Comparison of ENCODE assay signal across 21 cellular contexts in the genomic region with DNA sequence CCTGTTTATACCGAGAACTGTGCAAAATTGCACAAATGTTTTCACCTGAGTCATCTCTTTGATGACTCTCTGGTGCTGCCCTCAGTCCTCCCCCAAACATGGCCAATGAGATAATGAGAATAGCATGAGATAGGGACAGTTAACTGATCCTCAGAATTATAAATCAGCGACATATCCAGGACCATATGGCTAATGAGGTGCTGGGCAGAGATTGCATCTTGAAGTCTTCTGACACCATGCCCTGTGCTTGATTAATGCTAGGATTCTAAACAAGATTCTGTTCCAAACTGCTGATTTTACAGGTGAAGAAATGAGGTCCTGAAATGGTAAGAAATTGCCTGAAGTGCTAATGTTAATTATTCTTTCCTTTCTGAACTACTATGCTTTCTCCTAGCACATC. TPM values are rescaled to one million over a fixed set of nuclear protein-coding genes. Genes with fewer than 3 reads are reported as not detected.
A peak's percentile ranks its signal among the peaks of the same experiment; 100 is the strongest.
DNase-seq lines count a peak whose midpoint lies in the region; TF ChIP-seq lines count a peak whose summit lies in the region.
"Had no signal": no experiment of that assay in that cellular context is flagged by ENCODE, and none has a peak within 500 bp of the region (broad histone marks: within the 10 kb centered on the region; RNA-seq: fewer than 3 reads in every experiment).

No MANE protein-coding gene starts in this region.

- H3K27me3 Mint-ChIP-seq in MCF 10A (ENCODE audit: insufficient read depth, unreplicated experiment) = no peaks in the 10 kb centered on the region
- H3K27me3 Mint-ChIP-seq: CD4-positive, alpha-beta T cell; CD8-positive, alpha-beta memory T cell had no signal

- POLR2A ChIA-PET in MCF 10A (lab: Yijun Ruan, JAX) = no interaction called here

- no peak overlapping the region for H3K27ac ChIP-seq in breast epithelium
- H3K27ac ChIP-seq: A549; BLaER1 treated with 17β-estradiol and CSF1 and Interleukin-3, amounts not matched to agents 10 nM and 100 nM had no signal

- BruUV-seq in MCF 10A (replicated peaks; lab: Mats Ljungman, UMichigan) = no TSS peak

- no peaks in the 10 kb centered on the region for H3K9me3 ChIP-seq in breast epithelium
- H3K9me3 ChIP-seq: A549; BE2C; BLaER1 treated with 17β-estradiol and CSF1 and Interleukin-3, amounts not matched to agents 10 nM and 100 nM had no signal

- no peaks in the 10 kb centered on the region for H3K9me3 Mint-ChIP-seq in MCF 10A (ENCODE audit: unreplicated experiment)
- H3K9me3 Mint-ChIP-seq: CD14-positive monocyte; CD4-positive, alpha-beta T cell; GM23338; H9 had no signal

- TF ChIP-seq POLR2A in breast epithelium (IDR thresholded peaks at IDR 0.05) = no peak

- DNase-seq in MCF 10A (ENCODE audit: unreplicated experiment) = peak; percentile 2
- DNase-seq in breast epithelium (ENCODE audit: low spot score in 2 of 2) = no peak
- peak; percentile 59 for DNase-seq in NCI-H2171 treated with DMSO at 0.1 percent for 48 hours (lab: John Stamatoyannopoulos, UW)
- DNase-seq in NCI-H69 (lab: John Stamatoyannopoulos, UW) = peak; percentile 78
- no peak for DNase-seq in hypothalamus (lab: John Stamatoyannopoulos, UW)
- no peak for DNase-seq in SKM-1 (lab: John Stamatoyannopoulos, UW; ENCODE audit: unreplicated experiment)
- DNase-seq in GF-D8 (lab: John Stamatoyannopoulos, UW) = no peak
- DNase-seq: 8988T; ACHN; AML-193; BE2C; CD4-positive, alpha-beta T cell; CD8-positive, alpha-beta memory T cell; DMS 273 treated with DMSO at 0.1 percent for 48 hours; DMS79; H9 had no signal

- intact Hi-C loops in MCF 10A (cut with micrococcal nuclease) (no loop called here), breast epithelium (cut with DNase I; ENCODE audit: low total_unique reads) (no loop called here)

- TF ChIP-seq CTCF in MCF 10A (IDR thresholded peaks at IDR 0.05; ENCODE audit: unreplicated experiment) = no peak
- TF ChIP-seq CTCF in breast epithelium (IDR thresholded peaks at IDR 0.05) = no peak

- CTCF ChIA-PET in MCF 10A (lab: Yijun Ruan, JAX) = no interaction called here

- H3K27me3 ChIP-seq in breast epithelium = no peaks in the 10 kb centered on the region
- H3K27me3 ChIP-seq: BE2C; BLaER1 treated with 17β-estradiol and CSF1 and Interleukin-3, amounts not matched to agents 10 nM and 100 nM had no signal

- no peaks in the 10 kb centered on the region for H3K4me1 Mint-ChIP-seq in MCF 10A (ENCODE audit: insufficient read depth, unreplicated experiment)
- H3K4me1 Mint-ChIP-seq: CD14-positive monocyte; CD8-positive, alpha-beta memory T cell; GM23338; H9 had no signal

- no peaks in the 10 kb centered on the region for H3K36me3 Mint-ChIP-seq in MCF 10A (ENCODE audit: insufficient read depth, unreplicated experiment)
- H3K36me3 Mint-ChIP-seq: CD14-positive monocyte; CD8-positive, alpha-beta memory T cell had no signal

- H3K4me3 ChIP-seq in breast epithelium = no peak overlapping the region
- H3K4me3 ChIP-seq: A549; BLaER1 treated with 17β-estradiol and CSF1 and Interleukin-3, amounts not matched to agents 10 nM and 100 nM; GM12878; GM23338 had no signal

- no peak overlapping the region for H3K4me3 Mint-ChIP-seq in MCF 10A (ENCODE audit: unreplicated experiment)
- H3K4me3 Mint-ChIP-seq: CD14-positive monocyte; CD4-positive, alpha-beta T cell; CD8-positive, alpha-beta memory T cell; GM23338; H9 had no signal

- no peaks in the 10 kb centered on the region for H3K4me1 ChIP-seq in breast epithelium
- H3K4me1 ChIP-seq: A549; BE2C; BLaER1 treated with 17β-estradiol and CSF1 and Interleukin-3, amounts not matched to agents 10 nM and 100 nM had no signal

- H3K36me3 ChIP-seq in breast epithelium = no peaks in the 10 kb centered on the region
- H3K36me3 ChIP-seq: BE2C; BLaER1 treated with 17β-estradiol and CSF1 and Interleukin-3, amounts not matched to agents 10 nM and 100 nM had no signal

- H3K27ac Mint-ChIP-seq in MCF 10A (ENCODE audit: low read depth, unreplicated experiment) = no peak overlapping the region
- H3K27ac Mint-ChIP-seq: CD14-positive monocyte; CD4-positive, alpha-beta T cell; CD8-positive, alpha-beta memory T cell; GM23338; H9 had no signal

RNA-seq across cellular contexts. Expression of gene CLVS2, which starts 13.1 kb away (rescaled TPM):
- total RNA-seq in MCF 10A (2022) (not detected in 2 replicates), breast epithelium (not detected)
- total RNA-seq: CD4-positive, alpha-beta T cell; CD8-positive, alpha-beta memory T cell; GM12878 had no signal

Comparison
In these comparisons a context has a peak if more than half of its experiments do, and no peak if none do; other contexts are left out.
1. DNase-seq: peak in MCF 10A (single experiment), NCI-H2171 treated with DMSO at 0.1 percent for 48 hours (single experiment) and NCI-H69 (single experiment); none in breast epithelium (0 of 2), hypothalamus (0 of 51), SKM-1 (single experiment) and GF-D8 (single experiment).